In genomic region chr10:22003111-22003963, GRCh38 we compare ENCODE assay signal across 1 cellular context.
TF ChIP-seq lines count a peak whose summit lies in the region.

DNAJC1 (minus strand) TSS chr10:22003730; CDS start chr10:22003434, 296 bp downstream.

TF ChIP-seq in H1, 55 proteins besides CTCF, POLR2A, EP300 and RAD21:
- peak; percentile 90 for TF ChIP-seq ASH2L (IDR thresholded peaks at IDR 0.05; ENCODE audit: low read length)
- peak; percentile 62 for TF ChIP-seq TAF1 (IDR thresholded peaks at IDR 0.05; ENCODE audit: low read depth, low read length)
- peak; percentile 38 for TF ChIP-seq TAF7 (optimal IDR thresholded peaks at IDR 0.05; ENCODE audit: borderline replicate concordance, low read depth, low read length)
- TF ChIP-seq RBBP5 (IDR thresholded peaks at IDR 0.05; ENCODE audit: borderline replicate concordance, low read depth, low read length) = peak; percentile 94; the same call in 1 of the 2 replicates
- TF ChIP-seq MAX (IDR thresholded peaks at IDR 0.05) = peak; percentile 89
- peak; percentile 37; the same call in 1 of the 2 replicates for TF ChIP-seq USF2 (IDR thresholded peaks at IDR 0.05; ENCODE audit: low read length)
- TF ChIP-seq TEAD4 (IDR thresholded peaks at IDR 0.05; ENCODE audit: low read depth, low read length) = no peak
- no peak for TF ChIP-seq SUZ12 (IDR thresholded peaks at IDR 0.05; ENCODE audit: low read length)
- TF ChIP-seq YY1 (IDR thresholded peaks at IDR 0.05; ENCODE audit: low read depth, low read length) = 0 out of 2 replicates have a peak, but pooled peaks have one; percentile 4
- peak; percentile 22; the same call in 1 of the 2 replicates for TF ChIP-seq ATF2 (IDR thresholded peaks at IDR 0.05; ENCODE audit: low read length)
- peak; percentile 83 for TF ChIP-seq CREB1 (IDR thresholded peaks at IDR 0.05)
- TF ChIP-seq E2F6 (IDR thresholded peaks at IDR 0.05) = peak; percentile 38; the same call in 1 of the 2 replicates
- peak; percentile 55 for TF ChIP-seq PHF8 (conservative IDR thresholded peaks at IDR 0.05; ENCODE audit: low read depth, low read length)
- TF ChIP-seq SIN3A (conservative IDR thresholded peaks at IDR 0.05 in 1 of 2, IDR thresholded peaks at IDR 0.05 in 1 of 2; ENCODE audit: low read depth in 1 of 2, low read length in 2 of 2) = peak; percentile 61 to 87; a peak in 3 of 4 replicates
- TF ChIP-seq TCF12 (IDR thresholded peaks at IDR 0.05; ENCODE audit: low read depth, low read length) = 0 out of 2 replicates have a peak, but pooled peaks have one; percentile 27
- TF ChIP-seq KDM4A (IDR thresholded peaks at IDR 0.05; ENCODE audit: low read depth, low read length, severe bottlenecking) = peak; percentile 76
- TF ChIP-seq RFX5 (IDR thresholded peaks at IDR 0.05; ENCODE audit: borderline replicate concordance, low read depth, low read length) = peak; percentile 88
- peak; percentile 9 for TF ChIP-seq TBP (IDR thresholded peaks at IDR 0.05; ENCODE audit: low read depth, low read length)
- TF ChIP-seq HDAC6 (IDR thresholded peaks at IDR 0.05; ENCODE audit: low read depth, low read length) = no peak
- TF ChIP-seq SIX5 (IDR thresholded peaks at IDR 0.05; ENCODE audit: low read depth, low read length) = no peak
- TF ChIP-seq POLR2AphosphoS5 (IDR thresholded peaks at IDR 0.05; ENCODE audit: low read depth, low read length) = peak; percentile 55; the same call in 1 of the 2 replicates
- 0 out of 4 replicates have a peak, but pooled peaks have one; percentile 42 to 64 for TF ChIP-seq HDAC2 (IDR thresholded peaks at IDR 0.05; ENCODE audit: borderline replicate concordance in 1 of 2, low read depth in 2 of 2, low read length in 2 of 2)
- no peak for TF ChIP-seq CEBPB (IDR thresholded peaks at IDR 0.05; ENCODE audit: low read depth, low read length)
- peak; percentile 45; the same call in 1 of the 2 replicates for TF ChIP-seq SP1 (IDR thresholded peaks at IDR 0.05; ENCODE audit: low read depth, low read length)
